Comparison of ENCODE assay signal across 8 cellular contexts in the genomic region with DNA sequence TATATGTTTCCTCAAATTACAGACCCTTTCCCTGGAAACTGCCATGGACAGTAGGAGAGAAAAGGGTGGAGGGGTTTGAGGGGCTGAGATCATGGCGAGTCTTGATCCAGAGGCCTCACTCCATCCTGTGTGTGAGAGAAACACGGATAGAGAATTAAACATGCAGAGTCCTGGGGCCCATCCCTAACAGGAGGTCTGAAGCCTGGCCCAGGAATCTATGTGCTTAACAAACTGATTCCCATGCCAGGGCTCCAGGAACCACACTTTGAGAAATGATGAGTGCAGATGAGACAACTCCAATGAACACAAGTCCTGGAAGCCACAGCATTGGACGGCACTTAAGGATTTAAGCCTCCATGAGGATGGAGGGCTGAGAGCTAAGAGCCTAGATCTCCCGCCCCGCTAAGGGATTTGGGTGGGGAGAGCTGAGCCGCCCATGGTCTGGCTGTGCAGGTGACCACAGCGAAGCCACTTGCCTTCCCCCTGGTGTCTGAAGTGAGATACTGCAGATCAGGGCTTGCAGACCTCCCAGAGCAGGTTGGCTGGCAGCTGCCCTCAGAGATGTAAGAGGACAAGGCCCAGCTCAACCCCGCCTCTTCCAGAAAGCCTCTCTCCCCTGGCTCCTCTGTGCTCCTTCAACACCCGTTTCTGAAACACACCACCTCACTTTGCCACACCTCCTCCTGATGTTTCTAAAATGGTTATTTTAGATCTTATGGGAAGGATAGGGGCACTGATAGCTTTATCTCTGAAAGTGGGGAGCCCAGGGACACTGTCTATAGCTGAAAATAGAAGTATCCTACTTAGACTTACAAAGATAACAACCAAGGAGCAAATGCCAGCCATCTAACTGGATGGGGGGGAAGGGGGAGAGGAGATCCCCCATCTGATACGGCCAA. TPM values are rescaled to one million over a fixed set of nuclear protein-coding genes. Genes with fewer than 3 reads are reported as not detected.
DNase-seq lines count a peak whose midpoint lies in the region; ATAC-seq and TF ChIP-seq lines count a peak whose summit lies in the region.

No MANE protein-coding gene starts in this region.

- H3K9me3 ChIP-seq in prostate gland, result no peaks in the 10 kb centered on the region

- H3K27ac Mint-ChIP-seq in HFFc6, result peak overlapping the region; percentile 93
- no peak overlapping the region for H3K27ac Mint-ChIP-seq in activated CD4-positive, alpha-beta memory T cell treated with anti-CD3 and anti-CD28 coated beads for 36 hours

- intact Hi-C loops in activated CD4-positive, alpha-beta memory T cell treated with anti-CD3 and anti-CD28 coated beads for 36 hours (cut with micrococcal nuclease), result loop anchor here (1.0 kb wide), 1 partner anchor 113 kb away; no protein-coding TSS in a partner anchor
- intact Hi-C loops in prostate gland (cut with DNase I), result loop anchor here (5.0 kb wide), 2 partner anchors 45 to 115 kb away; no protein-coding TSS in a partner anchor

- H3K27ac ChIP-seq in foreskin keratinocyte, result no peak overlapping the region
- H3K27ac ChIP-seq in prostate gland, result peak overlapping the region in 1 of 2 donors; percentile 42

- POLR2A ChIA-PET in activated CD4-positive, alpha-beta memory T cell treated with anti-CD3 and anti-CD28 coated beads for 36 hours (lab: Charles Lee), result interaction anchor here (0.7 kb wide), 1 partner anchor 11 kb away, joined by 3 read pairs; no protein-coding TSS in a partner anchor

- TF ChIP-seq POLR2A in prostate gland (IDR thresholded peaks at IDR 0.05), result no peak

- ATAC-seq in foreskin keratinocyte, result peak; percentile 47

- no peaks in the 10 kb centered on the region for H3K36me3 ChIP-seq in prostate gland

- CTCF ChIA-PET in activated CD4-positive, alpha-beta memory T cell treated with anti-CD3 and anti-CD28 coated beads for 36 hours (lab: Charles Lee), result interaction anchor here (0.6 to 4.5 kb wide), 13 partner anchors 10 to 114 kb away, joined by 3 to 69 read pairs (median 4); no protein-coding TSS in a partner anchor

- TF ChIP-seq CTCF in AG10803 (conservative IDR thresholded peaks at IDR 0.05; ENCODE audit: low read length) (peak; percentile 61), GM12872 (IDR thresholded peaks at IDR 0.05; ENCODE audit: insufficient read depth, low read depth, low read length) (peak; percentile 94), HFFc6 (IDR thresholded peaks at IDR 0.05) (peak; percentile 80), foreskin keratinocyte (conservative IDR thresholded peaks at IDR 0.05) (peak; percentile 53), prostate gland (IDR thresholded peaks at IDR 0.05) (peak in 3 of 4 experiments; percentile 59 to 70 (median 70))

- DNase-seq in AG10803 (ENCODE audit: low read depth) (peak; percentile 67), HFFc6 (peak; percentile 51), MV-4-11 (lab: John Stamatoyannopoulos, UW) (peak; percentile 35), foreskin keratinocyte (no peak), prostate gland (ENCODE audit: low spot score) (peak; percentile 41), cortex of kidney (lab: John Stamatoyannopoulos, UW) (no peak)
- peak; percentile 45 for DNase-seq in activated CD4-positive, alpha-beta memory T cell treated with anti-CD3 and anti-CD28 coated beads for 36 hours

- peaks cover 45% of the 10 kb centered on the region for H3K4me1 Mint-ChIP-seq in HFFc6 (ENCODE audit: low read depth)
- H3K4me1 Mint-ChIP-seq in activated CD4-positive, alpha-beta memory T cell treated with anti-CD3 and anti-CD28 coated beads for 36 hours (ENCODE audit: low read depth), result no peaks in the 10 kb centered on the region

- H3K9me3 Mint-ChIP-seq in HFFc6, result no peaks in the 10 kb centered on the region
- H3K9me3 Mint-ChIP-seq in activated CD4-positive, alpha-beta memory T cell treated with anti-CD3 and anti-CD28 coated beads for 36 hours, result no peaks in the 10 kb centered on the region

- WGBS in prostate gland, result 59% methylated on average over 10 of the region's 10 CpGs

- peak overlapping the region; percentile 53 for H3K4me3 Mint-ChIP-seq in HFFc6
- no peak overlapping the region for H3K4me3 Mint-ChIP-seq in activated CD4-positive, alpha-beta memory T cell treated with anti-CD3 and anti-CD28 coated beads for 36 hours

- no peaks in the 10 kb centered on the region for H3K36me3 Mint-ChIP-seq in HFFc6 (ENCODE audit: low read depth)
- no peaks in the 10 kb centered on the region for H3K36me3 Mint-ChIP-seq in activated CD4-positive, alpha-beta memory T cell treated with anti-CD3 and anti-CD28 coated beads for 36 hours

- H3K4me1 ChIP-seq in foreskin keratinocyte (peaks cover 8% of the 10 kb centered on the region), prostate gland (replicated peaks) (no peaks in the 10 kb centered on the region)

- H3K4me3 ChIP-seq in AG10803 (ENCODE audit: low read length) (no peak overlapping the region), prostate gland (no peak overlapping the region)

- H3K27me3 Mint-ChIP-seq in HFFc6 (ENCODE audit: insufficient read depth), result no peaks in the 10 kb centered on the region
- H3K27me3 Mint-ChIP-seq in activated CD4-positive, alpha-beta memory T cell treated with anti-CD3 and anti-CD28 coated beads for 36 hours, result no peaks in the 10 kb centered on the region

- no peaks in the 10 kb centered on the region for H3K27me3 ChIP-seq in foreskin keratinocyte
- no peaks in the 10 kb centered on the region for H3K27me3 ChIP-seq in prostate gland (replicated peaks; ENCODE audit: insufficient read depth)

RNA-seq across cellular contexts. Expression of a gene that starts 24.8 kb away (rescaled TPM):
- under 1 TPM; 0.41 to 0.61 (median 0.48) TPM for total RNA-seq in HFFc6 (2021; fragmentation: NEBNext Ultra II Directional; extraction: Animal tissue kit (Norgen Biotek cat#: 25700))
- total RNA-seq in activated CD4-positive, alpha-beta memory T cell treated with anti-CD3 and anti-CD28 coated beads for 36 hours, result 1 to 10 TPM; 2.4 to 3.2 TPM
- total RNA-seq in foreskin keratinocyte (0.31 and 0.42 TPM in 2 replicates), prostate gland (1 to 10 TPM in 1 of 2 donors, under 1 TPM in 1; 0.32 to 1.5 TPM)
- 1.7 and 1.9 TPM in 2 replicates for polyA plus RNA-seq in foreskin keratinocyte

RNA-seq across cellular contexts. Expression of a gene that starts 42.1 kb away (rescaled TPM):
- total RNA-seq in HFFc6 (2021; fragmentation: NEBNext Ultra II Directional; extraction: Animal tissue kit (Norgen Biotek cat#: 25700)), result 10 to 100 TPM; 33.2 to 40.3 (median 37.5) TPM
- total RNA-seq in activated CD4-positive, alpha-beta memory T cell treated with anti-CD3 and anti-CD28 coated beads for 36 hours, result under 1 TPM; 0.77 to 1.00 TPM
- total RNA-seq in foreskin keratinocyte (0.67 and 1.2 TPM in 2 replicates), prostate gland (10 to 100 TPM; 20.8 to 51.2 TPM)
- 0.33 and 0.49 TPM in 2 replicates for polyA plus RNA-seq in foreskin keratinocyte

Comparison
In these comparisons a context has a peak if more than half of its experiments do, and no peak if none do; other contexts are left out.
1. DNase-seq: peak in AG10803 (single experiment), HFFc6 (single experiment), MV-4-11 (single experiment), activated CD4-positive, alpha-beta memory T cell treated with anti-CD3 and anti-CD28 coated beads for 36 hours (single experiment) and prostate gland (single experiment); none in foreskin keratinocyte (0 of 2) and cortex of kidney (single experiment).
2. RNA of a gene that starts 42.1 kb away (total RNA-seq): 20.8 to 51.2 TPM in prostate gland and 33.2 to 40.3 TPM in HFFc6; 0.77 to 1.00 TPM in activated CD4-positive, alpha-beta memory T cell treated with anti-CD3 and anti-CD28 coated beads for 36 hours and 0.67 to 1.2 TPM in foreskin keratinocyte; every median in the first group is over 10 times any median in the second.
3. Peak in every context shown above with its lines, with median percentiles within 50 percentile points of each other: CTCF ChIP-seq.